ENCODE assay signal across 8 cellular contexts in genomic region chr1:30907390-30907640, GRCh38. TPM values are rescaled to one million over a fixed set of nuclear protein-coding genes. Genes with fewer than 3 reads are reported as not detected.
DNase-seq lines count a peak whose midpoint lies in the region; ATAC-seq and TF ChIP-seq lines count a peak whose summit lies in the region.

No MANE protein-coding gene starts in this region.

- no peak for DNase-seq in AG04450 (ENCODE audit: low read depth, low spot score)
- DNase-seq in Peyer's patch: no peak
- no peak for DNase-seq in epithelial cell of proximal tubule (ENCODE audit: low read depth)
- DNase-seq in neural crest cell (ENCODE audit: low read depth, low spot score): no peak
- no peak for DNase-seq in ACHN
- DNase-seq in epidermal melanocyte (ENCODE audit: insufficient read length, low spot score): no peak
- no peak for DNase-seq in 8988T

- no peaks in the 10 kb centered on the region for H3K27me3 Mint-ChIP-seq in neural crest cell (ENCODE audit: low read depth)

- H3K4me3 ChIP-seq in AG04450 (ENCODE audit: low read depth, low read length) (peak overlapping the region; percentile 74), Peyer's patch (peak overlapping the region in 3 of 4 donors; percentile 28 to 64 (median 55)), epithelial cell of proximal tubule (ENCODE audit: low read depth, low read length) (peak overlapping the region; percentile 64)

- no peak for TF ChIP-seq POLR2A in Peyer's patch (IDR thresholded peaks at IDR 0.05)

- H3K9me3 ChIP-seq in AG04450 (ENCODE audit: control insufficient read depth, insufficient read depth, low read length): no peaks in the 10 kb centered on the region; the same call in 1 of the 2 replicates
- no peaks in the 10 kb centered on the region for H3K9me3 ChIP-seq in Peyer's patch

- peak overlapping the region; percentile 97 for H3K4me3 Mint-ChIP-seq in neural crest cell

- in situ Hi-C loops in ACHN (cut with HindIII; ENCODE audit: low pct_ligation_motif_present, low pct_unique_long_range_greater_than_20kb, low sequenced_read_pairs): loop anchor here (25.0 kb wide), 1 partner anchor 95 kb away; no protein-coding TSS in a partner anchor

- CTCF ChIA-PET in AG04450 (lab: Charles Lee): interaction anchor here (14.8 kb wide), 1 partner anchor 105 kb away, joined by 535 read pairs; no protein-coding TSS in a partner anchor

- no peaks in the 10 kb centered on the region for H3K27me3 ChIP-seq in AG04450 (ENCODE audit: control insufficient read depth, insufficient read depth, low read length)
- peaks cover 0 to 8% of the 10 kb centered on the region in 2 donors for H3K27me3 ChIP-seq in Peyer's patch

- ATAC-seq in GM21723 (IDR thresholded peaks at IDR 0.05; ENCODE audit: unreplicated experiment): no peak

- H3K27ac ChIP-seq in AG04450 (ENCODE audit: low read depth, low read length): no peak overlapping the region
- peak overlapping the region in 2 of 4 donors; percentile 30 to 68 for H3K27ac ChIP-seq in Peyer's patch

- H3K36me3 Mint-ChIP-seq in neural crest cell (ENCODE audit: low read depth): no peaks in the 10 kb centered on the region

- H3K27ac Mint-ChIP-seq in neural crest cell (ENCODE audit: unreplicated experiment): peak overlapping the region; percentile 80

- peaks cover 0 to 37% (median 10%) of the 10 kb centered on the region in 4 donors for H3K4me1 ChIP-seq in Peyer's patch

- H3K4me1 Mint-ChIP-seq in neural crest cell: peaks cover 66% of the 10 kb centered on the region

- H3K9me3 Mint-ChIP-seq in neural crest cell: no peaks in the 10 kb centered on the region

- TF ChIP-seq CTCF in AG04450 (IDR thresholded peaks at IDR 0.05; ENCODE audit: low read depth, low read length) (no peak), Peyer's patch (IDR thresholded peaks at IDR 0.05) (no peak), epithelial cell of proximal tubule (conservative IDR thresholded peaks at IDR 0.05; ENCODE audit: low read depth, low read length) (no peak), neural crest cell (conservative IDR thresholded peaks at IDR 0.05) (no peak)

- POLR2A ChIA-PET in AG04450 (lab: Yijun Ruan, JAX): interaction anchor here (1.2 kb wide), 1 partner anchor 98 kb away, joined by 5 read pairs; no protein-coding TSS in a partner anchor

- no peaks in the 10 kb centered on the region for H3K36me3 ChIP-seq in Peyer's patch

RNA-seq across cellular contexts. Expression of gene SDC3, which starts 1.2 kb away (rescaled TPM):
- polyA plus RNA-seq in AG04450 (2011; rRNA removed): 21.7 and 45.4 TPM in 2 replicates
- polyA minus RNA-seq in AG04450 (2011; rRNA and poly(A)+ RNA removed): 46.5 and 56.6 TPM in 2 replicates
- 10 to 100 TPM in 1 of 4 donors, 1 to 10 TPM in 3; 4.6 to 12.4 (median 8.9) TPM for total RNA-seq in Peyer's patch
- total RNA-seq in epithelial cell of proximal tubule: 25.6 and 35.2 TPM in 2 replicates
- 116 and 129 TPM in 2 replicates for total RNA-seq in neural crest cell
